ENCODE assay signal across 20 cellular contexts in the genomic region with DNA sequence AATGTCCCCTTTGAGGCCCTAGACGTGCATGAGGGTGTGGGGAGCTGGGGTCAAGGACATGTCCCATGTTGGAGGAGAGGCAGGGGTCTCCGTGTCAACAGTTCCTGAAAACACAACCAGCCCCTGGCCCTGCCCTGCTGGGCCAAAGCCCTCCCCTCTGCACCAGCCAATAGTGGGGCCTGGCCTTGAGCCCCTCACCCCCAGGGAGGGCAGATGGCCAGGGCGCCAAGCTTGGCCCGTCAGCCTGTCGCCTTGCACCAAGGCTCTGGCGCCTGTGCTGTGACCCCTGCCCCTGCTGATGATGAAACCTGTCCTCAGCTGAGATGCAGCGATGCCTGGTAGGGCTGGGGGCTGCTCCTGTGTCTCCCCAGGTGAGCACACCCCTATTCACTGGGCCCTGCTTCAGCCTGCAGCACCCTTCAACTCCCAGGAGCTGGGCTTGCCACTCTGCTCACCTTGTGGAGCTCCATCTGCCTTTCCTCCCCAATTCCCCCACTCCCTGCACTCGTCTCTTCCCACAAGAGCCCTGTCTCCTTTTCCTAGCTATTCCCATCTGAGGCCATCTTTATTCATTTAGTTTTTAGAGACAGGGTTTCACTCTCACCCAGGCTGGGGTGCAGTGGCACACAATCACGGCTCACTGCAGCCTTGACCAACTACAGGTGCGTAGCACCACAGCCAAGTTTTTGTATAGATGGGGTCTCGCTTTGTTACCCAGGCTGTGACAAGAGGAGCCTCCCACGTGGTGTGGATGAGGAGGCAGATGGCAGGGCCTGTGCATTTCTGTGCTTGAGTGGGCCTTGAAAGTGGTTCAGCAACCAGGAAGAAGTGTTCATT. TPM values are rescaled to one million over a fixed set of nuclear protein-coding genes. Genes with fewer than 3 reads are reported as not detected.
DNase-seq lines count a peak whose midpoint lies in the region; ATAC-seq, FAIRE-seq and TF ChIP-seq lines count a peak whose summit lies in the region.
"Had no signal": no experiment of that assay in that cellular context is flagged by ENCODE, and none has a peak within 500 bp of the region (broad histone marks: within the 10 kb centered on the region; RNA-seq: fewer than 3 reads in every experiment).

No MANE protein-coding gene starts in this region.

- dilution Hi-C loops in endothelial cell of umbilical vein (cut with MboI; ENCODE audit: extremely low pct_ligation_motif_present, low sequenced_read_pairs) = no loop called here

- ATAC-seq in GM18861 (IDR thresholded peaks at IDR 0.05; ENCODE audit: unreplicated experiment) (no peak), GM18873 (IDR thresholded peaks at IDR 0.05; ENCODE audit: low FRiP score, unreplicated experiment) (no peak)
- ATAC-seq: activated CD8-positive, alpha-beta memory T cell treated with anti-CD3 and anti-CD28 coated beads, Interleukin-2, amount 10 ng/mL, durations not matched to agents 7 days and 5 days had no signal

- peaks cover 27 to 39% of the 10 kb centered on the region in 2 experiments for H3K36me3 ChIP-seq in HEK293 (ENCODE audit: control insufficient read depth in 2 of 2, insufficient read depth in 1 of 2, low read length in 2 of 2)
- peaks cover 0 to 12% of the 10 kb centered on the region in 2 experiments for H3K36me3 ChIP-seq in endothelial cell of umbilical vein (ENCODE audit: control insufficient read depth in 2 of 2, extremely low read depth in 1 of 2, insufficient read depth in 2 of 2, low read length in 2 of 2)
- H3K36me3 ChIP-seq in osteoblast (ENCODE audit: insufficient read depth, low read length) = peaks cover 14% of the 10 kb centered on the region

- TF ChIP-seq CTCF in HEK293 (tag by site-specific recombination; IDR thresholded peaks at IDR 0.05) (no peak), endothelial cell of umbilical vein (IDR thresholded peaks at IDR 0.05; ENCODE audit: extremely low read depth in 1 of 2, insufficient read depth in 1 of 2, low read depth in 1 of 2, low read length in 2 of 2) (no peak), osteoblast (IDR thresholded peaks at IDR 0.05; ENCODE audit: extremely low read depth, low read depth, low read length) (no peak)

- H4K20me1 ChIP-seq in endothelial cell of umbilical vein (replicated peaks; ENCODE audit: control insufficient read depth, extremely low read depth, insufficient read depth, low read length) (no peaks in the 10 kb centered on the region), osteoblast (ENCODE audit: insufficient read depth, low read length) (no peaks in the 10 kb centered on the region)

- H3K79me2 ChIP-seq in endothelial cell of umbilical vein (ENCODE audit: control insufficient read depth, insufficient read depth, low read length) (no peaks in the 10 kb centered on the region), osteoblast (ENCODE audit: insufficient read depth, low read length) (no peaks in the 10 kb centered on the region)

- no peak for TF ChIP-seq POLR2A in endothelial cell of umbilical vein (IDR thresholded peaks at IDR 0.05; ENCODE audit: low read depth, low read length)

- H3K4me3 ChIP-seq in HEK293 (ENCODE audit: low read depth, low read length) (no peak overlapping the region), endothelial cell of umbilical vein (replicated peaks in 1 of 3; ENCODE audit: insufficient read depth in 1 of 3, low read depth in 1 of 3, low read length in 3 of 3) (no peak overlapping the region), osteoblast (ENCODE audit: insufficient read depth, low read length) (no peak overlapping the region)
- H3K4me3 ChIP-seq: PC-9 had no signal

- H3K9me3 ChIP-seq in HEK293 (ENCODE audit: control insufficient read depth, insufficient read depth, low read depth, low read length) = no peaks in the 10 kb centered on the region
- H3K9me3 ChIP-seq in endothelial cell of umbilical vein (replicated peaks; ENCODE audit: control insufficient read depth, insufficient read depth, low read length) = no peaks in the 10 kb centered on the region
- H3K9me3 ChIP-seq in osteoblast (ENCODE audit: low read depth, low read length) = no peaks in the 10 kb centered on the region

- H3K27ac ChIP-seq in HEK293 (ENCODE audit: extremely low read depth, low read depth, low read length) (no peak overlapping the region), endothelial cell of umbilical vein (ENCODE audit: insufficient read depth, low read depth, low read length) (no peak overlapping the region), osteoblast (ENCODE audit: low read depth, low read length) (no peak overlapping the region)
- H3K27ac ChIP-seq: 22Rv1, HL-60, PC-9 had no signal

- peak; percentile 39 for DNase-seq in DMS53 (lab: John Stamatoyannopoulos, UW)
- no peak for DNase-seq in DMS53 treated with DMSO at 0.1 percent for 48 hours (lab: John Stamatoyannopoulos, UW; ENCODE audit: unreplicated experiment)
- DNase-seq in endothelial cell of umbilical vein (ENCODE audit: low read depth, low spot score) = no peak
- DNase-seq in osteoblast (ENCODE audit: insufficient read length, low spot score, missing footprints) = peak; percentile 82
- no peak for DNase-seq in COLO829 (ENCODE audit: low spot score)
- DNase-seq: activated CD8-positive, alpha-beta memory T cell treated with anti-CD3 and anti-CD28 coated beads, Interleukin-2, amount 10 ng/mL, durations not matched to agents 7 days and 5 days; CD4-positive, CD25-positive, alpha-beta regulatory T cell; GF-D8; immature natural killer cell; NCI-H1417 treated with DMSO at 0.1 percent for 48 hours; PC-9; stimulated activated CD4-positive, alpha-beta T cell treated with anti-CD3 and anti-CD28 coated beads, Interleukin-2, amount 100 ng/mL, for 24 hours; stimulated activated CD8-positive, alpha-beta memory T cell treated with anti-CD3 and anti-CD28 coated beads, Interleukin-4, amount 100 ng/mL, for 48 hours had no signal

- CTCF ChIA-PET in HEK293 (lab: Yijun Ruan, JAX) (interaction anchor here (1.0 to 3.6 kb wide), 2 partner anchors 10 to 213 kb away, joined by 4 to 21 read pairs; partner anchors contain the start of gene USF2), endothelial cell of umbilical vein (lab: Charles Lee) (interaction anchor here (1.0 to 1.4 kb wide), 2 partner anchors 11 to 215 kb away, joined by 3 to 5 read pairs; no protein-coding TSS in a partner anchor)

- H3K27me3 ChIP-seq in endothelial cell of umbilical vein (ENCODE audit: control insufficient read depth in 2 of 2, insufficient read depth in 2 of 2, low read length in 2 of 2) (peaks cover 1 to 5% of the 10 kb centered on the region in 2 experiments), osteoblast (ENCODE audit: insufficient read depth, low read length) (peaks cover 19% of the 10 kb centered on the region)

- intact Hi-C loops in endothelial cell of umbilical vein (cut with micrococcal nuclease) = no loop called here

- H2AFZ ChIP-seq in endothelial cell of umbilical vein (ENCODE audit: low read depth, low read length) (no peak overlapping the region), osteoblast (ENCODE audit: low read length) (no peak overlapping the region)
- H2AFZ ChIP-seq: PC-9 had no signal

- FAIRE-seq in endothelial cell of umbilical vein (lab: Jason Lieb, UNC) = no peak

- no peaks in the 10 kb centered on the region for H3K4me1 ChIP-seq in HEK293 (ENCODE audit: control insufficient read depth, insufficient read depth, low read length)
- no peaks in the 10 kb centered on the region for H3K4me1 ChIP-seq in endothelial cell of umbilical vein (ENCODE audit: control insufficient read depth, extremely low read depth, insufficient read depth, low read length)
- no peaks in the 10 kb centered on the region for H3K4me1 ChIP-seq in osteoblast (ENCODE audit: insufficient read depth, low read length)

- H3K4me2 ChIP-seq in endothelial cell of umbilical vein (ENCODE audit: insufficient read depth, low read length) (no peak overlapping the region), osteoblast (ENCODE audit: insufficient read depth, low read length) (no peak overlapping the region)
- H3K4me2 ChIP-seq: PC-9 had no signal

- POLR2A ChIA-PET in HEK293 (lab: Yijun Ruan, JAX) = interaction anchor here (0.5 to 4.2 kb wide), 5 partner anchors 9 to 230 kb away, joined by 3 to 23 read pairs (median 5); no protein-coding TSS in a partner anchor
- POLR2A ChIA-PET in endothelial cell of umbilical vein (lab: Charles Lee) = no interaction called here

- H3K9ac ChIP-seq in endothelial cell of umbilical vein (replicated peaks; ENCODE audit: extremely low read depth, insufficient read depth, low read length) = no peak overlapping the region

- no TSS peak for BruUV-seq in endothelial cell of umbilical vein (replicated peaks; lab: Mats Ljungman, UMichigan)

- H3K9me1 ChIP-seq in endothelial cell of umbilical vein (replicated peaks; ENCODE audit: control insufficient read depth, extremely low read depth, insufficient read depth, low read length) = no peaks in the 10 kb centered on the region

RNA-seq across cellular contexts. Expression of gene HAMP, which starts 2.1 kb away (rescaled TPM):
- total RNA-seq in endothelial cell of umbilical vein (0.15 TPM in 1 of 2 replicates, not detected in the other), osteoblast (not detected in 2 replicates)
- not detected in 2 replicates for polyA plus RNA-seq in endothelial cell of umbilical vein
- not detected in 2 replicates for polyA plus RNA-seq in endothelial cell of umbilical vein (2011; cell fraction: cytosol; rRNA removed)
- polyA plus RNA-seq in endothelial cell of umbilical vein (2011; cell fraction: nucleus; rRNA removed) = 0.36 and 0.48 TPM in 2 replicates
- not detected in 2 replicates for polyA plus RNA-seq in endothelial cell of umbilical vein (2012)
- 1.4 TPM in 1 of 2 replicates, not detected in the other for polyA minus RNA-seq in endothelial cell of umbilical vein
- not detected for polyA minus RNA-seq in endothelial cell of umbilical vein (2011; cell fraction: cytosol; rRNA and poly(A)+ RNA removed)
- 1.3 TPM in 1 of 2 replicates, not detected in the other for polyA minus RNA-seq in endothelial cell of umbilical vein (2011; cell fraction: nucleus; rRNA and poly(A)+ RNA removed)
- polyA plus RNA-seq: CD4-positive, CD25-positive, alpha-beta regulatory T cell had no signal

RNA-seq across cellular contexts. Expression of gene USF2, which starts 11.4 kb away (rescaled TPM):
- total RNA-seq in endothelial cell of umbilical vein (76.8 and 85.8 TPM in 2 replicates), osteoblast (66.2 and 74.0 TPM in 2 replicates)
- 75.0 and 80.5 TPM in 2 replicates for polyA plus RNA-seq in endothelial cell of umbilical vein
- polyA plus RNA-seq in endothelial cell of umbilical vein (2011; cell fraction: cytosol; rRNA removed) = 53.8 and 74.8 TPM in 2 replicates
- polyA plus RNA-seq in endothelial cell of umbilical vein (2011; cell fraction: nucleus; rRNA removed) = 115 and 123 TPM in 2 replicates
- 61.5 and 72.4 TPM in 2 replicates for polyA plus RNA-seq in endothelial cell of umbilical vein (2012)
- polyA minus RNA-seq in endothelial cell of umbilical vein = 39.8 and 71.2 TPM in 2 replicates
- polyA minus RNA-seq in endothelial cell of umbilical vein (2011; cell fraction: cytosol; rRNA and poly(A)+ RNA removed) = 63.2 TPM
- polyA minus RNA-seq in endothelial cell of umbilical vein (2011; cell fraction: nucleus; rRNA and poly(A)+ RNA removed) = 24.9 and 34.6 TPM in 2 replicates

RNA-seq across cellular contexts. Expression of gene MAG, which starts 11.8 kb away (rescaled TPM):
- total RNA-seq in endothelial cell of umbilical vein = not detected in 2 replicates
- not detected in 2 replicates for polyA plus RNA-seq in endothelial cell of umbilical vein
- polyA plus RNA-seq in endothelial cell of umbilical vein (2011; cell fraction: cytosol; rRNA removed) = not detected in 2 replicates
- not detected in 2 replicates for polyA plus RNA-seq in endothelial cell of umbilical vein (2011; cell fraction: nucleus; rRNA removed)
- polyA plus RNA-seq in endothelial cell of umbilical vein (2012) = not detected in 2 replicates
- not detected in 2 replicates for polyA minus RNA-seq in endothelial cell of umbilical vein
- not detected for polyA minus RNA-seq in endothelial cell of umbilical vein (2011; cell fraction: cytosol; rRNA and poly(A)+ RNA removed)
- polyA minus RNA-seq in endothelial cell of umbilical vein (2011; cell fraction: nucleus; rRNA and poly(A)+ RNA removed) = not detected in 2 replicates
- total RNA-seq in osteoblast = not detected in 2 replicates
- total RNA-seq: CD4-positive, CD25-positive, alpha-beta regulatory T cell; glomerular endothelial cell; ureter had no signal
- polyA plus RNA-seq: immature natural killer cell had no signal

RNA-seq across cellular contexts. Expression of gene LSR, which starts 31.4 kb away (rescaled TPM):
- total RNA-seq in endothelial cell of umbilical vein = 0.74 and 1.0 TPM in 2 replicates
- 0.76 and 0.94 TPM in 2 replicates for polyA plus RNA-seq in endothelial cell of umbilical vein
- 0.43 and 0.58 TPM in 2 replicates for polyA plus RNA-seq in endothelial cell of umbilical vein (2011; cell fraction: cytosol; rRNA removed)
- polyA plus RNA-seq in endothelial cell of umbilical vein (2011; cell fraction: nucleus; rRNA removed) = 0.12 and 0.20 TPM in 2 replicates
- 0.37 and 0.71 TPM in 2 replicates for polyA plus RNA-seq in endothelial cell of umbilical vein (2012)
- polyA minus RNA-seq in endothelial cell of umbilical vein = 0.22 and 0.47 TPM in 2 replicates
- polyA minus RNA-seq in endothelial cell of umbilical vein (2011; cell fraction: cytosol; rRNA and poly(A)+ RNA removed) = 45.3 TPM
- 0.34 TPM in 1 of 2 replicates, not detected in the other for polyA minus RNA-seq in endothelial cell of umbilical vein (2011; cell fraction: nucleus; rRNA and poly(A)+ RNA removed)
- total RNA-seq in osteoblast = 0.29 and 0.36 TPM in 2 replicates

RNA-seq across cellular contexts. Expression of gene CD22, which starts 48.8 kb away (rescaled TPM):
- total RNA-seq in endothelial cell of umbilical vein (not detected in 2 replicates), osteoblast (under 0.01 TPM in 1 of 2 replicates, not detected in the other)
- polyA plus RNA-seq in endothelial cell of umbilical vein = not detected in 2 replicates
- not detected in 2 replicates for polyA plus RNA-seq in endothelial cell of umbilical vein (2011; cell fraction: cytosol; rRNA removed)
- polyA plus RNA-seq in endothelial cell of umbilical vein (2011; cell fraction: nucleus; rRNA removed) = not detected in 2 replicates
- polyA plus RNA-seq in endothelial cell of umbilical vein (2012) = not detected in 2 replicates
- polyA minus RNA-seq in endothelial cell of umbilical vein = not detected in 2 replicates
- not detected for polyA minus RNA-seq in endothelial cell of umbilical vein (2011; cell fraction: cytosol; rRNA and poly(A)+ RNA removed)
- polyA minus RNA-seq in endothelial cell of umbilical vein (2011; cell fraction: nucleus; rRNA and poly(A)+ RNA removed) = not detected in 2 replicates

Comparison
In these comparisons a context has a peak if more than half of its experiments do, and no peak if none do; other contexts are left out.
1. DNase-seq: peak in DMS53 (single experiment) and osteoblast (single experiment); none in DMS53 treated with DMSO at 0.1 percent for 48 hours (single experiment), endothelial cell of umbilical vein (single experiment) and COLO829 (single experiment).